Comparison of ENCODE assay signal across 9 cellular contexts in the genomic region with DNA sequence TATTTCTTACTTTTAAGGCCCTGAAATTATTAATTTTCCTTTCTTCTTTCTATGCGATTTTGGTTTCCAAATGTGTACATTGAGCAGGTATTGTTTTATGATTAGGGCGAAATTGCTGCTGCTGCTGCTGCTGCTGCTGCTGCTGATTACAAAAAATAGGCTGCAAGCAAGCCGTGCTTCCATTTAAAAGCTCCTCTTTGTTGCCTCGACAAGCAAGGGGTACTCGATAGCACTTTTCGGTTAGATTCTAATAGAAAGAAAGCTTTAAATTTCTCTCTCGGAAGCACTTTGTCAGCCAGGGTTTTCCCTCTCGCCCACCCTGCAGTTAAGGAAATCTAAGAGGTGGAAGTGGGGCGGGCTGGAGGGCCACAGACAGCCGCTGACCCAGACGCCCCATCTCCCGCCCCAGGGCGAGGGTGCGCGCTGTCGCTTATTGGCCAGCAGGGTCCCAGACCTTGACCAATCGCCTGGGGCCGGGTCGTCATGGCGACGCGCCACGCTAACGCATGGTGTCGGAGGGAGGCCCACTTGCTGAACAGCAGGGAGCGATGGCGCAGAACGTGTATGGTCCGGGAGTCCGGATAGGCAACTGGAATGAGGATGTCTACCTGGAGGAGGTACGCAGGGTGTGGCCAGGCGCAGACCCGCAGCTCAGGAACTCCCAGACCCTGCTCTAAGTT. TPM values are rescaled to one million over a fixed set of nuclear protein-coding genes. Genes with fewer than 3 reads are reported as not detected.
DNase-seq lines count a peak whose midpoint lies in the region; ATAC-seq and TF ChIP-seq lines count a peak whose summit lies in the region.
"Had no signal": no experiment of that assay in that cellular context is flagged by ENCODE, and none has a peak within 500 bp of the region (broad histone marks: within the 10 kb centered on the region; RNA-seq: fewer than 3 reads in every experiment).

A gene with protein sequence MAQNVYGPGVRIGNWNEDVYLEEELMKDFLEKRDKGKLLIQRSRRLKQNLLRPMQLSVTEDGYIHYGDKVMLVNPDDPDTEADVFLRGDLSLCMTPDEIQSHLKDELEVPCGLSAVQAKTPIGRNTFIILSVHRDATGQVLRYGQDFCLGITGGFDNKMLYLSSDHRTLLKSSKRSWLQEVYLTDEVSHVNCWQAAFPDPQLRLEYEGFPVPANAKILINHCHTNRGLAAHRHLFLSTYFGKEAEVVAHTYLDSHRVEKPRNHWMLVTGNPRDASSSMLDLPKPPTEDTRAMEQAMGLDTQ (plus strand): TSS at position 489 of the 680 bp plus-strand sequence. CDS start 60 bp downstream, at position 549.

- H3K9me3 ChIP-seq in HUES6 (ENCODE audit: control insufficient read depth, insufficient read depth, low read depth, low read length) (no peaks in the 10 kb centered on the region), endocrine pancreas (ENCODE audit: control insufficient read depth, low read length) (no peaks in the 10 kb centered on the region), lung (ENCODE audit: control insufficient read depth in 2 of 2, insufficient read depth in 1 of 2, low read length in 1 of 2) (no peaks in the 10 kb centered on the region)

- H3K27ac ChIP-seq in HUES6 (ENCODE audit: low read depth, low read length), result no peak within 1 kb of the TSS
- H3K27ac ChIP-seq in lung (ENCODE audit: low read depth in 1 of 2, low read length in 1 of 2), result no peak within 1 kb of the TSS

- H3K36me3 ChIP-seq in HUES6 (ENCODE audit: control insufficient read depth, insufficient read depth, low read length) (no peaks in the 10 kb centered on the region), endocrine pancreas (ENCODE audit: control insufficient read depth, insufficient read depth, low read length) (no peaks in the 10 kb centered on the region), lung (ENCODE audit: control insufficient read depth in 2 of 2, insufficient read depth in 2 of 2, low read length in 2 of 2) (no peaks in the 10 kb centered on the region)

- peaks cover 2% of the 10 kb centered on the region for H3K36me3 Mint-ChIP-seq in T-helper 1 cell treated with Interleukin-12 subunit alpha and Interleukin-12 subunit beta and Interleukin-4 antibody, amounts not matched to agents 30 μg/mL and 1 μg/mL, for 36 hours (ENCODE audit: low read depth)

- peaks cover 27% of the 10 kb centered on the region for H3K27me3 ChIP-seq in HUES6 (ENCODE audit: control insufficient read depth, insufficient read depth, low read length)
- no peaks in the 10 kb centered on the region for H3K27me3 ChIP-seq in endocrine pancreas (ENCODE audit: control insufficient read depth, insufficient read depth, low read length)
- no peaks in the 10 kb centered on the region for H3K27me3 ChIP-seq in lung (ENCODE audit: control insufficient read depth, insufficient read depth)

- H3K4me3 ChIP-seq in HUES6 (ENCODE audit: low read depth, low read length) (peak within 1 kb of the TSS; percentile 47), endocrine pancreas (ENCODE audit: control insufficient read depth, insufficient read depth, low read length) (peak within 1 kb of the TSS; percentile 40), lung (no peak within 1 kb of the TSS)

- no peaks in the 10 kb centered on the region for H3K9me3 Mint-ChIP-seq in T-helper 1 cell treated with Interleukin-12 subunit alpha and Interleukin-12 subunit beta and Interleukin-4 antibody, amounts not matched to agents 30 μg/mL and 1 μg/mL, for 36 hours
- H3K9me3 Mint-ChIP-seq: central memory CD8-positive, alpha-beta T cell had no signal

- ATAC-seq in lung (ENCODE audit: insufficient read depth, low FRiP score) (peak; percentile 58), GM19351 (IDR thresholded peaks at IDR 0.05; ENCODE audit: unreplicated experiment) (no peak)

- H3K4me1 Mint-ChIP-seq in T-helper 1 cell treated with Interleukin-12 subunit alpha and Interleukin-12 subunit beta and Interleukin-4 antibody, amounts not matched to agents 30 μg/mL and 1 μg/mL, for 36 hours (ENCODE audit: low read depth), result peaks cover 2% of the 10 kb centered on the region

- H3K4me1 ChIP-seq in HUES6 (ENCODE audit: control insufficient read depth, insufficient read depth, low read length), result no peaks in the 10 kb centered on the region
- no peaks in the 10 kb centered on the region for H3K4me1 ChIP-seq in endocrine pancreas (ENCODE audit: control insufficient read depth, insufficient read depth, low read length)
- peaks cover 0 to 3% of the 10 kb centered on the region in 2 donors for H3K4me1 ChIP-seq in lung (ENCODE audit: control insufficient read depth in 2 of 2, insufficient read depth in 2 of 2, low read length in 2 of 2)

- H3K9ac ChIP-seq in HUES6 (ENCODE audit: low read length), result no peak within 1 kb of the TSS
- no peak within 1 kb of the TSS for H3K9ac ChIP-seq in endocrine pancreas (ENCODE audit: control insufficient read depth, insufficient read depth, low read length)

- peak; percentile 95 for DNase-seq in AG20443 (ENCODE audit: low spot score)
- peak; percentile 60 for DNase-seq in lung (ENCODE audit: low spot score)
- DNase-seq in stimulated activated CD4-positive, alpha-beta T cell treated with anti-CD3 and anti-CD28 coated beads, TNF-alpha, amount 100 ng/mL, for 48 hours (ENCODE audit: low read depth in 3 of 3), result peak; percentile 17 to 27 (median 23)
- DNase-seq in SW480 (ENCODE audit: low spot score), result no peak

- H3K27ac Mint-ChIP-seq in T-helper 1 cell treated with Interleukin-12 subunit alpha and Interleukin-12 subunit beta and Interleukin-4 antibody, amounts not matched to agents 30 μg/mL and 1 μg/mL, for 36 hours, result no peak within 1 kb of the TSS

- peaks cover 86% of the 10 kb centered on the region for H3K27me3 Mint-ChIP-seq in T-helper 1 cell treated with Interleukin-12 subunit alpha and Interleukin-12 subunit beta and Interleukin-4 antibody, amounts not matched to agents 30 μg/mL and 1 μg/mL, for 36 hours (ENCODE audit: low read depth)

- no peak for TF ChIP-seq CTCF in lung (IDR thresholded peaks at IDR 0.05; ENCODE audit: control extremely low read depth, extremely low read depth)

- WGBS in lung, 2 donors, result 12 to 29% methylated on average over 33 of the region's 33 CpGs

- peak within 1 kb of the TSS; percentile 29 for H3K4me3 Mint-ChIP-seq in T-helper 1 cell treated with Interleukin-12 subunit alpha and Interleukin-12 subunit beta and Interleukin-4 antibody, amounts not matched to agents 30 μg/mL and 1 μg/mL, for 36 hours
- H3K4me3 Mint-ChIP-seq: central memory CD8-positive, alpha-beta T cell had no signal

RNA-seq across cellular contexts. Expression of the gene that starts here (rescaled TPM):
- 10 to 100 TPM in 1 of 2 donors, 1 to 10 TPM in 1; 5.2 to 11.2 TPM for total RNA-seq in lung
- polyA plus RNA-seq in lung, result 1 to 10 TPM; 2.4 to 2.6 TPM
